Comparison of ENCODE assay signal across 1 cellular context in genomic region chr2:38654495-38655381, GRCh38.
TF ChIP-seq lines count a peak whose summit lies in the region.

No MANE protein-coding gene starts in this region.

TF ChIP-seq in K562, 482 proteins besides CTCF, POLR2A, EP300 and RAD21 (continues in another document):
- TF ChIP-seq ERF (CRISPR knock-in tag; IDR thresholded peaks at IDR 0.05) = 0 out of 2 replicates have a peak, but pooled peaks have one; percentile 15
- no peak for TF ChIP-seq GABPA (tag; conservative IDR thresholded peaks at IDR 0.05; ENCODE audit: low read depth)
- TF ChIP-seq SPI1 (IDR thresholded peaks at IDR 0.05; ENCODE audit: borderline replicate concordance, low read depth, low read length) = 0 out of 2 replicates have a peak, but pooled peaks have one; percentile 1
- TF ChIP-seq DMBX1 (CRISPR knock-in tag; IDR thresholded peaks at IDR 0.05; ENCODE audit: borderline replicate concordance) = 0 out of 2 replicates have a peak, but pooled peaks have one; percentile 13
- TF ChIP-seq PBX2 (CRISPR knock-in tag; IDR thresholded peaks at IDR 0.05; ENCODE audit: low read depth) = no peak
- peak; percentile 78 for TF ChIP-seq PBX2 (tag; conservative IDR thresholded peaks at IDR 0.05; ENCODE audit: low read depth)
- TF ChIP-seq MGA (IDR thresholded peaks at IDR 0.05) = peak; percentile 78
- TF ChIP-seq ZNF639 (CRISPR knock-in tag; conservative IDR thresholded peaks at IDR 0.05 in 1 of 2, IDR thresholded peaks at IDR 0.05 in 1 of 2) = peak in 1 of 2 experiments; percentile 46; a peak in 1 of 4 replicates
- TF ChIP-seq PKNOX1 (IDR thresholded peaks at IDR 0.05) = peak; percentile 87
- TF ChIP-seq SRF (CRISPR knock-in tag; IDR thresholded peaks at IDR 0.05) = no peak
- 0 out of 2 replicates have a peak, but pooled peaks have one; percentile 26 for TF ChIP-seq JUN (IDR thresholded peaks at IDR 0.05; ENCODE audit: borderline replicate concordance, low read depth, low read length)
- TF ChIP-seq JUN (CRISPR knock-in tag; IDR thresholded peaks at IDR 0.05; ENCODE audit: borderline replicate concordance) = no peak
- TF ChIP-seq TEAD1 (CRISPR knock-in tag; IDR thresholded peaks at IDR 0.05) = 0 out of 4 replicates have a peak, but pooled peaks of 1 of the 2 experiments have one; percentile 9
- no peak for TF ChIP-seq ZNF644 (tag; IDR thresholded peaks at IDR 0.05; ENCODE audit: low read depth)
- peak; percentile 69; the same call in 1 of the 2 replicates for TF ChIP-seq ZNF589 (CRISPR knock-in tag; IDR thresholded peaks at IDR 0.05; ENCODE audit: low read depth)
- 0 out of 2 replicates have a peak, but pooled peaks have one; percentile 32 for TF ChIP-seq TFAP4 (CRISPR knock-in tag; IDR thresholded peaks at IDR 0.05; ENCODE audit: borderline replicate concordance)
- TF ChIP-seq ZBTB7A (IDR thresholded peaks at IDR 0.05; ENCODE audit: borderline replicate concordance, control insufficient read depth, low read depth, low read length) = no peak
- no peak for TF ChIP-seq NR2C2 (CRISPR knock-in tag; IDR thresholded peaks at IDR 0.05)
- 0 out of 2 replicates have a peak, but pooled peaks have one; percentile 62 for TF ChIP-seq NR2C2 (tag; IDR thresholded peaks at IDR 0.05)
- peak; percentile 41; the same call in 1 of the 2 replicates for TF ChIP-seq CXXC5 (CRISPR knock-in tag; IDR thresholded peaks at IDR 0.05)
- TF ChIP-seq ZBTB17 (CRISPR knock-in tag; IDR thresholded peaks at IDR 0.05) = 0 out of 2 replicates have a peak, but pooled peaks have one; percentile 26
- 0 out of 4 replicates have a peak, but pooled peaks of 1 of the 2 experiments have one; percentile 10 for TF ChIP-seq RCOR1 (IDR thresholded peaks at IDR 0.05; ENCODE audit: borderline replicate concordance in 1 of 2, low read depth in 2 of 2, low read length in 2 of 2)
- TF ChIP-seq MAFG (tag; conservative IDR thresholded peaks at IDR 0.05) = peak; percentile 58
- TF ChIP-seq USF1 (CRISPR knock-in tag; IDR thresholded peaks at IDR 0.05) = peak; percentile 44; the same call in 1 of the 2 replicates
- 0 out of 2 replicates have a peak, but pooled peaks have one; percentile 22 for TF ChIP-seq MAFK (IDR thresholded peaks at IDR 0.05; ENCODE audit: low read length)
- TF ChIP-seq JUNB (CRISPR knock-in tag; conservative IDR thresholded peaks at IDR 0.05) = peak; percentile 63; the same call in 1 of the 2 replicates
- no peak for TF ChIP-seq POLR2AphosphoS5 (IDR thresholded peaks at IDR 0.05; ENCODE audit: control insufficient read depth, insufficient read depth, low read depth, low read length)
- peak; percentile 43; the same call in 1 of the 2 replicates for TF ChIP-seq MAFF (IDR thresholded peaks at IDR 0.05; ENCODE audit: low read length)
- peak; percentile 19; the same call in 1 of the 2 replicates for TF ChIP-seq KLF1 (tag; IDR thresholded peaks at IDR 0.05)
- no peak for TF ChIP-seq HIVEP1 (CRISPR knock-in tag; IDR thresholded peaks at IDR 0.05)
- peak; percentile 27; the same call in 1 of the 2 replicates for TF ChIP-seq HMGXB4 (CRISPR knock-in tag; IDR thresholded peaks at IDR 0.05)
- TF ChIP-seq SMAD4 (CRISPR knock-in tag; conservative IDR thresholded peaks at IDR 0.05) = peak; percentile 9; the same call in 1 of the 2 replicates
- TF ChIP-seq E2F4 (CRISPR knock-in tag; IDR thresholded peaks at IDR 0.05; ENCODE audit: low read depth) = no peak
- peak; percentile 69; the same call in 1 of the 2 replicates for TF ChIP-seq ZNF175 (CRISPR knock-in tag; IDR thresholded peaks at IDR 0.05; ENCODE audit: low read depth)
